Comparison of ENCODE assay signal across 8 cellular contexts in genomic region chr1:248825136-248825535, GRCh38. TPM values are rescaled to one million over a fixed set of nuclear protein-coding genes. Genes with fewer than 3 reads are reported as not detected.
DNase-seq lines count a peak whose midpoint lies in the region; ATAC-seq, FAIRE-seq and TF ChIP-seq lines count a peak whose summit lies in the region.

No MANE protein-coding gene starts in this region.

- no peak for TF ChIP-seq POLR2A in H1 (IDR thresholded peaks at IDR 0.05; ENCODE audit: control extremely low read depth in 1 of 2, low read depth in 2 of 2, low read length in 2 of 2)

- no peak overlapping the region for H2BK20ac ChIP-seq in H1 (ENCODE audit: low read length)

- peak overlapping the region; percentile 96 to 100 (median 99) for H3K27ac Mint-ChIP-seq in CD14-positive monocyte
- peak overlapping the region; percentile 100 for H3K27ac Mint-ChIP-seq in neural crest cell (ENCODE audit: unreplicated experiment)

- no peaks in the 10 kb centered on the region for H3K27me3 ChIP-seq in H1 (replicated peaks in 1 of 4; ENCODE audit: control insufficient read depth in 3 of 4, extremely low read depth in 1 of 4, insufficient read depth in 3 of 4, low read length in 3 of 4)

- FAIRE-seq in H1 (lab: Jason Lieb, UNC), result no peak

- H3K79me2 ChIP-seq in OCI-LY7 (ENCODE audit: insufficient read depth, low read depth, low read length) (peaks cover 10% of the 10 kb centered on the region; the same call in 1 of the 2 replicates), H1 (ENCODE audit: control insufficient read depth in 1 of 2, insufficient read depth in 2 of 2, low read length in 2 of 2) (peaks cover 0 to 53% of the 10 kb centered on the region in 2 experiments; a peak in 3 of 4 replicates)

- CTCF ChIA-PET in OCI-LY7 (lab: Charles Lee; ENCODE audit: unreplicated experiment), result interaction anchor here (0.6 kb wide), 1 partner anchor 16 kb away, joined by 11 read pairs; no protein-coding TSS in a partner anchor
- CTCF ChIA-PET in H1 (lab: Charles Lee; ENCODE audit: partially characterized antibody), result interaction anchor here (0.6 to 2.9 kb wide), 6 partner anchors 13 to 78 kb away, joined by 3 to 14 read pairs (median 6); partner anchors contain the start of genes ZNF672 and ZNF692

- peaks cover 10% of the 10 kb centered on the region for H3K23me2 ChIP-seq in H1 (ENCODE audit: low read depth, low read length)

- no peak overlapping the region for H3K18ac ChIP-seq in H1 (ENCODE audit: extremely low read depth, low read length)

- peaks cover 0 to 1% (median 0%) of the 10 kb centered on the region in 7 donors for H3K9me3 Mint-ChIP-seq in CD14-positive monocyte
- H3K9me3 Mint-ChIP-seq in neural crest cell, result no peaks in the 10 kb centered on the region

- peaks cover 79% of the 10 kb centered on the region for H3K4me1 Mint-ChIP-seq in CD14-positive monocyte
- H3K4me1 Mint-ChIP-seq in neural crest cell, result peaks cover 28% of the 10 kb centered on the region

- H3K4me3 ChIP-seq in OCI-LY7 (ENCODE audit: low read depth, low read length, poor library complexity, severe bottlenecking), result peak overlapping the region; percentile 73
- peak overlapping the region; percentile 88 to 98 (median 94) for H3K4me3 ChIP-seq in H1 (ENCODE audit: extremely low read depth in 1 of 4, insufficient read depth in 2 of 4, low read depth in 3 of 4, low read length in 4 of 4)

- H2BK15ac ChIP-seq in H1 (ENCODE audit: low read length), result no peak overlapping the region

- no peak overlapping the region for H2BK12ac ChIP-seq in H1 (ENCODE audit: low read depth, low read length)

- TF ChIP-seq EP300 in H1 (IDR thresholded peaks at IDR 0.05; ENCODE audit: borderline replicate concordance in 1 of 2, low read depth in 2 of 2, low read length in 2 of 2), result no peak

- H3K4me3 Mint-ChIP-seq in CD14-positive monocyte (peak overlapping the region; percentile 90 to 100), neural crest cell (peak overlapping the region; percentile 92)

- H4K91ac ChIP-seq in H1 (replicated peaks; ENCODE audit: insufficient read length, low read length), result peak overlapping the region; percentile 52

- H3K9ac ChIP-seq in H1 (replicated peaks in 1 of 4; ENCODE audit: extremely low read depth in 1 of 4, low read depth in 3 of 4, low read length in 3 of 4), result peak overlapping the region; percentile 61 to 99 (median 88)

- ATAC-seq in HG02610 (IDR thresholded peaks at IDR 0.05; ENCODE audit: unreplicated experiment) (no peak), GM18511 (IDR thresholded peaks at IDR 0.05; ENCODE audit: unreplicated experiment) (no peak)

- peak overlapping the region; percentile 95; the same call in 1 of the 2 replicates for H4K8ac ChIP-seq in H1 (ENCODE audit: extremely low read depth, insufficient read depth, low read length)

- no peak overlapping the region for H4K5ac ChIP-seq in H1 (ENCODE audit: insufficient read length, low read depth, low read length)

- H2BK120ac ChIP-seq in H1 (replicated peaks; ENCODE audit: low read depth, low read length), result no peak overlapping the region

- no TSS peak for BruUV-seq in OCI-LY7 (replicated peaks; lab: Mats Ljungman, UMichigan)

- intact Hi-C loops in CD14-positive monocyte (cut with micrococcal nuclease) (no loop called here), OCI-LY7 (cut with micrococcal nuclease; ENCODE audit: unreplicated experiment) (no loop called here)

- H3K56ac ChIP-seq in H1 (replicated peaks; ENCODE audit: insufficient read length, low read depth, low read length), result no peak overlapping the region

- H3K14ac ChIP-seq in H1 (ENCODE audit: insufficient read length), result no peak overlapping the region

- no peak for TF ChIP-seq RAD21 in H1 (IDR thresholded peaks at IDR 0.05 in 1 of 2, conservative IDR thresholded peaks at IDR 0.05 in 1 of 2; ENCODE audit: low read depth in 2 of 2, low read length in 2 of 2)

- H2BK5ac ChIP-seq in H1 (ENCODE audit: low read depth, low read length), result peak overlapping the region; percentile 44; the same call in 1 of the 2 replicates

- peaks cover 30% of the 10 kb centered on the region for H3K36me3 ChIP-seq in OCI-LY7 (ENCODE audit: insufficient read depth, low read length)
- peaks cover 0 to 20% (median 9%) of the 10 kb centered on the region in 4 experiments; a peak in 6 of 8 replicates for H3K36me3 ChIP-seq in H1 (ENCODE audit: control insufficient read depth in 2 of 4, insufficient read depth in 4 of 4, low read length in 3 of 4)

- H3K36me3 Mint-ChIP-seq in CD14-positive monocyte (peaks cover 34 to 39% of the 10 kb centered on the region in 2 donors), neural crest cell (ENCODE audit: low read depth) (no peaks in the 10 kb centered on the region)

- no peak for TF ChIP-seq CTCF in CD14-positive monocyte (IDR thresholded peaks at IDR 0.05)
- TF ChIP-seq CTCF in OCI-LY7 (conservative IDR thresholded peaks at IDR 0.05; ENCODE audit: low read length), result no peak
- no peak for TF ChIP-seq CTCF in H1 (IDR thresholded peaks at IDR 0.05; ENCODE audit: control extremely low read depth in 1 of 3, insufficient read depth in 1 of 3, low read depth in 1 of 3, low read length in 3 of 3)
- no peak for TF ChIP-seq CTCF in neural crest cell (conservative IDR thresholded peaks at IDR 0.05)

- H3K9me3 ChIP-seq in OCI-LY7 (ENCODE audit: low read length) (no peaks in the 10 kb centered on the region), H1 (ENCODE audit: insufficient read depth in 2 of 2, low read depth in 1 of 2, low read length in 1 of 2) (no peaks in the 10 kb centered on the region; a peak in 1 of 4 replicates)

- no peak overlapping the region for H3K23ac ChIP-seq in H1 (ENCODE audit: insufficient read length)

- POLR2A ChIA-PET in OCI-LY7 (lab: Charles Lee) (interaction anchor here (0.5 to 5.4 kb wide), 8 partner anchors 9 to 88 kb away, joined by 3 to 70 read pairs (median 5); partner anchors contain the start of genes ZNF672 and ZNF692), H1 (lab: Charles Lee; ENCODE audit: partially characterized antibody) (interaction anchor here (1.0 to 6.0 kb wide), 8 partner anchors 11 to 81 kb away, joined by 3 to 69 read pairs (median 8); partner anchors contain the start of genes PGBD2, ZNF672 and ZNF692)

- H3K27me3 Mint-ChIP-seq in CD14-positive monocyte (ENCODE audit: low read depth in 3 of 3) (no peaks in the 10 kb centered on the region), neural crest cell (ENCODE audit: low read depth) (no peaks in the 10 kb centered on the region)

- DNase-seq in CD14-positive monocyte (ENCODE audit: low spot score) (no peak), OCI-LY7 (ENCODE audit: low spot score) (no peak), H1 (ENCODE audit: low read depth in 1 of 2, low spot score in 2 of 2) (no peak), neural crest cell (ENCODE audit: low read depth, low spot score) (no peak), SHP77 treated with DMSO at 0.1 percent for 48 hours (lab: John Stamatoyannopoulos, UW) (no peak), occipital lobe (lab: John Stamatoyannopoulos, UW) (no peak)

- H3K27ac ChIP-seq in OCI-LY7 (ENCODE audit: low read depth, low read length, poor library complexity, severe bottlenecking) (peak overlapping the region; percentile 78), H1 (ENCODE audit: low read depth, low read length) (peak overlapping the region; percentile 98)

- H3K4me2 ChIP-seq in OCI-LY7 (ENCODE audit: low read length) (peak overlapping the region; percentile 82), H1 (ENCODE audit: insufficient read depth in 1 of 2, low read depth in 2 of 2, low read length in 2 of 2) (peak overlapping the region; percentile 80 to 81)

- H3K9me2 ChIP-seq in OCI-LY7 (ENCODE audit: insufficient read depth, low read length), result no peaks in the 10 kb centered on the region

- no peak overlapping the region for H2AK5ac ChIP-seq in H1 (ENCODE audit: low read depth, low read length)

- H3K79me1 ChIP-seq in H1 (ENCODE audit: low read depth, low read length), result peaks cover 10% of the 10 kb centered on the region

- peaks cover 40% of the 10 kb centered on the region for H3K4me1 ChIP-seq in OCI-LY7 (ENCODE audit: insufficient read depth, low read length, poor library complexity, severe bottlenecking)
- peaks cover 0 to 5% (median 1%) of the 10 kb centered on the region in 4 experiments; a peak in 5 of 7 replicates for H3K4me1 ChIP-seq in H1 (replicated peaks in 1 of 4; ENCODE audit: control insufficient read depth in 3 of 4, insufficient read depth in 4 of 4, low read length in 3 of 4)

- no peak overlapping the region for H3K4ac ChIP-seq in H1 (replicated peaks; ENCODE audit: insufficient read length, low read depth, low read length)

- H2AFZ ChIP-seq in OCI-LY7 (ENCODE audit: low read length), result peak overlapping the region; percentile 95
- H2AFZ ChIP-seq in H1 (ENCODE audit: low read length), result no peak overlapping the region

- WGBS in H1 (ENCODE audit: extremely low coverage in 1 of 2, insufficient coverage in 1 of 2, insufficient read length in 1 of 2, insufficient replicate concordance in 2 of 2, low coverage in 1 of 2, low lambda C conversion rate in 2 of 2, missing lambda C conversion rate in 1 of 2), 2 experiments, result 62% methylated on average over 10 of the region's 10 CpGs; no CpG with 5 or more reads in 1 of the 2 experiments

- no peaks in the 10 kb centered on the region for H4K20me1 ChIP-seq in OCI-LY7 (ENCODE audit: insufficient read depth, low read length)
- H4K20me1 ChIP-seq in H1 (replicated peaks in 1 of 2; ENCODE audit: control insufficient read depth in 1 of 2, insufficient read depth in 2 of 2, low read length in 2 of 2), result peaks cover 0 to 7% of the 10 kb centered on the region in 2 experiments

RNA-seq across cellular contexts. Expression of gene SH3BP5L, which starts 0.6 kb away (rescaled TPM):
- polyA plus RNA-seq in CD14-positive monocyte (1 to 10 TPM; 4.0 to 4.3 TPM), H1 (2011; rRNA removed) (20.2 and 29.7 TPM in 2 replicates)
- total RNA-seq in OCI-LY7 (2014; rRNA removed; shearing (Covaris generic)), result 14.5 and 16.9 TPM in 2 replicates
- total RNA-seq in OCI-LY7 (2022) (21.8 and 24.5 TPM in 2 replicates), neural crest cell (26.9 and 28.9 TPM in 2 replicates), occipital lobe (27.5 TPM)
- 27.9 and 28.4 TPM in 2 replicates for total RNA-seq in H1 (2021; fragmentation: NEBNext Ultra II Directional; extraction: Animal tissue kit (Norgen Biotek cat#: 25700))
- 27.2 TPM for polyA plus RNA-seq in H1 (2011; cell fraction: cytosol; rRNA removed)
- 32.9 TPM for polyA plus RNA-seq in H1 (2011; cell fraction: nucleus; rRNA removed)
- polyA plus RNA-seq in H1 (2012, experiment 1 of 2), result 14.2 to 20.1 TPM (median 19.1 TPM) in 4 replicates
- polyA plus RNA-seq in H1 (2012, experiment 2 of 2), result 18.1 TPM
- polyA plus RNA-seq in H1 (2013, experiment 1 of 2), result 14.2 TPM
- 13.8 TPM for polyA plus RNA-seq in H1 (2013, experiment 2 of 2)
- polyA minus RNA-seq in H1 (2011; rRNA and poly(A)+ RNA removed), result 15.4 and 21.6 TPM in 2 replicates
- 13.0 TPM for polyA minus RNA-seq in H1 (2011; cell fraction: cytosol; rRNA and poly(A)+ RNA removed)
- polyA minus RNA-seq in H1 (2011; cell fraction: nucleus; rRNA and poly(A)+ RNA removed), result 24.4 TPM

RNA-seq across cellular contexts. Expression of gene ZNF672, which starts 12.9 kb away (rescaled TPM):
- polyA plus RNA-seq in CD14-positive monocyte (10 to 100 TPM; 23.4 to 23.9 TPM), H1 (2011; rRNA removed) (40.4 and 40.7 TPM in 2 replicates)
- total RNA-seq in OCI-LY7 (2014; rRNA removed; shearing (Covaris generic)), result 45.7 and 56.1 TPM in 2 replicates
- total RNA-seq in OCI-LY7 (2022) (50.0 and 52.7 TPM in 2 replicates), neural crest cell (44.4 and 46.8 TPM in 2 replicates), occipital lobe (14.0 TPM)
- total RNA-seq in H1 (2021; fragmentation: NEBNext Ultra II Directional; extraction: Animal tissue kit (Norgen Biotek cat#: 25700)), result 28.4 and 30.7 TPM in 2 replicates
- 29.5 TPM for polyA plus RNA-seq in H1 (2011; cell fraction: cytosol; rRNA removed)
- polyA plus RNA-seq in H1 (2011; cell fraction: nucleus; rRNA removed), result 25.3 TPM
- polyA plus RNA-seq in H1 (2012, experiment 1 of 2), result 15.9 to 22.8 TPM (median 20.8 TPM) in 4 replicates
- 31.7 TPM for polyA plus RNA-seq in H1 (2012, experiment 2 of 2)
- 17.9 TPM for polyA plus RNA-seq in H1 (2013, experiment 1 of 2)
- polyA plus RNA-seq in H1 (2013, experiment 2 of 2), result 18.5 TPM
- 27.1 and 34.9 TPM in 2 replicates for polyA minus RNA-seq in H1 (2011; rRNA and poly(A)+ RNA removed)
- polyA minus RNA-seq in H1 (2011; cell fraction: cytosol; rRNA and poly(A)+ RNA removed), result 26.9 TPM
- 29.5 TPM for polyA minus RNA-seq in H1 (2011; cell fraction: nucleus; rRNA and poly(A)+ RNA removed)

RNA-seq across cellular contexts. Expression of gene ZNF692, which starts 33.7 kb away (rescaled TPM):
- polyA plus RNA-seq in CD14-positive monocyte, result 1 to 10 TPM; 2.2 to 2.4 TPM
- total RNA-seq in OCI-LY7 (2014; rRNA removed; shearing (Covaris generic)), result 49.7 and 65.0 TPM in 2 replicates
- total RNA-seq in OCI-LY7 (2022), result 66.2 and 67.4 TPM in 2 replicates
- 38.4 and 39.7 TPM in 2 replicates for total RNA-seq in H1 (2021; fragmentation: NEBNext Ultra II Directional; extraction: Animal tissue kit (Norgen Biotek cat#: 25700))
- polyA plus RNA-seq in H1 (2011; rRNA removed), result 52.3 and 55.8 TPM in 2 replicates
- polyA plus RNA-seq in H1 (2011; cell fraction: cytosol; rRNA removed), result 75.0 TPM
- 255 TPM for polyA plus RNA-seq in H1 (2011; cell fraction: nucleus; rRNA removed)
- polyA plus RNA-seq in H1 (2012, experiment 1 of 2), result 47.8 to 62.3 TPM (median 56.6 TPM) in 4 replicates
- 42.7 TPM for polyA plus RNA-seq in H1 (2012, experiment 2 of 2)
- 30.6 TPM for polyA plus RNA-seq in H1 (2013, experiment 1 of 2)
- 26.0 TPM for polyA plus RNA-seq in H1 (2013, experiment 2 of 2)
- 12.5 and 15.3 TPM in 2 replicates for polyA minus RNA-seq in H1 (2011; rRNA and poly(A)+ RNA removed)
- 12.3 TPM for polyA minus RNA-seq in H1 (2011; cell fraction: cytosol; rRNA and poly(A)+ RNA removed)
- 40.6 TPM for polyA minus RNA-seq in H1 (2011; cell fraction: nucleus; rRNA and poly(A)+ RNA removed)
- 72.5 and 72.8 TPM in 2 replicates for total RNA-seq in neural crest cell
- 27.0 TPM for total RNA-seq in occipital lobe
